13 cellular contexts compared by ENCODE assay signal in the genomic region with DNA sequence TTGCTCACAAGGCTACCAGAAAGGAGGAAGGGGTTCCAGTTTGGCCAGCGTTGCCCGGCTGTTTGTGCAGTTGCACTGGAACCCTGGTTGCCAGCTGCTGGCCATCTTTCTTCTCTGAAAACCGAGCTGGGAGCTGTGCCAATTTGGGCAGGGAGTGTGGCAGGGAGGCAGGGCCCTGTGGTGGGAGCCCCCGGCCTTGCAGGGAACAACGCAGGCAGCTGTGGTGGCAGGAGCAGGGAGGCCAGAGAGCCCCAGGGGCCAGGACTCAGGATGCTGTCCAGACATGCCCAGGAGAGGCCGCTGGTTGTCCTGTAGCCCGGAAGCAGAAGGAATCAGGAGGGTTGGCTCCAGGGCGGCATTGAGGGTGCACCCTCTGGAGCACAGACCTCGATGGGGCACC. TPM values are rescaled to one million over a fixed set of nuclear protein-coding genes. Genes with fewer than 3 reads are reported as not detected.
A peak's percentile ranks its signal among the peaks of the same experiment; 100 is the strongest.
DNase-seq lines count a peak whose midpoint lies in the region; ATAC-seq and TF ChIP-seq lines count a peak whose summit lies in the region.
"Had no signal": no experiment of that assay in that cellular context is flagged by ENCODE, and none has a peak within 500 bp of the region (broad histone marks: within the 10 kb centered on the region; RNA-seq: fewer than 3 reads in every experiment).

No MANE protein-coding gene starts in this region.

- POLR2A ChIA-PET in WTC11 (lab: Charles Lee) = no interaction called here
- POLR2A ChIA-PET in activated CD4-positive, alpha-beta memory T cell treated with anti-CD3 and anti-CD28 coated beads, Interleukin-2, amount 10 ng/mL, durations not matched to agents 7 days and 5 days (lab: Charles Lee) = no interaction called here

- H3K27ac ChIP-seq in dorsolateral prefrontal cortex = peak overlapping the region in 43 of 59 donors; percentile 3 to 79 (median 56)
- H3K27ac ChIP-seq: skin epidermis had no signal

- H3K4me3 Mint-ChIP-seq in osteocyte (ENCODE audit: unreplicated experiment) (no peak overlapping the region), WTC11 (no peak overlapping the region)
- no peak overlapping the region for H3K4me3 Mint-ChIP-seq in activated CD4-positive, alpha-beta memory T cell treated with anti-CD3 and anti-CD28 coated beads, Interleukin-2, amount 10 ng/mL, durations not matched to agents 7 days and 5 days
- H3K4me3 Mint-ChIP-seq: CD4-positive, alpha-beta T cell; natural killer cell had no signal

- DNase-seq in EL (peak; percentile 46), NCI-H446 treated with DMSO at 0.1 percent for 48 hours (lab: John Stamatoyannopoulos, UW) (peak; percentile 12), dorsolateral prefrontal cortex (peak; percentile 19 to 69 (median 63)), osteocyte (ENCODE audit: extremely low spot score, unreplicated experiment) (no peak), WTC11 (ENCODE audit: low spot score) (no peak), left cardiac atrium (no peak)
- DNase-seq in activated CD4-positive, alpha-beta memory T cell treated with anti-CD3 and anti-CD28 coated beads, Interleukin-2, amount 10 ng/mL, durations not matched to agents 7 days and 5 days = no peak
- DNase-seq: CD4-positive, alpha-beta T cell; natural killer cell had no signal

- H3K27me3 ChIP-seq in dorsolateral prefrontal cortex = no peaks in the 10 kb centered on the region

- no peak overlapping the region for H3K4me3 ChIP-seq in dorsolateral prefrontal cortex
- H3K4me3 ChIP-seq: skin epidermis had no signal

- H3K27ac Mint-ChIP-seq in osteocyte (ENCODE audit: unreplicated experiment) (peak overlapping the region; percentile 64), WTC11 (no peak overlapping the region)
- H3K27ac Mint-ChIP-seq in activated CD4-positive, alpha-beta memory T cell treated with anti-CD3 and anti-CD28 coated beads, Interleukin-2, amount 10 ng/mL, durations not matched to agents 7 days and 5 days = no peak overlapping the region
- H3K27ac Mint-ChIP-seq: CD4-positive, alpha-beta T cell had no signal

- TF ChIP-seq CTCF in dorsolateral prefrontal cortex (IDR thresholded peaks at IDR 0.05 in 54 of 56, conservative IDR thresholded peaks at IDR 0.05 in 2 of 56; ENCODE audit: low read depth in 1 of 56, partially characterized antibody in 56 of 56) (peak in 12 of 56 donors; percentile 6 to 32 (median 15)), osteocyte (IDR thresholded peaks at IDR 0.05) (no peak), WTC11 (IDR thresholded peaks at IDR 0.05) (no peak)

- intact Hi-C loops in dorsolateral prefrontal cortex (cut with DNase I) (loop anchor here (5.0 kb wide), 2 partner anchors 42 to 118 kb away; a partner anchor contains a TSS), left cardiac atrium (cut with DNase I) (loop anchor here in 1 of 2 donors (5.0 kb wide), 1 partner anchor 38 kb away; a partner anchor contains a TSS)

- CTCF ChIA-PET in WTC11 (lab: Charles Lee) = interaction anchor here (0.5 to 1.3 kb wide), 3 partner anchors 9 to 310 kb away, joined by 3 read pairs; no protein-coding TSS in a partner anchor
- CTCF ChIA-PET in activated CD4-positive, alpha-beta memory T cell treated with anti-CD3 and anti-CD28 coated beads, Interleukin-2, amount 10 ng/mL, durations not matched to agents 7 days and 5 days (lab: Charles Lee) = no interaction called here

- H3K4me1 Mint-ChIP-seq in osteocyte (ENCODE audit: unreplicated experiment) (peaks cover 42% of the 10 kb centered on the region), WTC11 (peaks cover 35% of the 10 kb centered on the region)
- H3K4me1 Mint-ChIP-seq in activated CD4-positive, alpha-beta memory T cell treated with anti-CD3 and anti-CD28 coated beads, Interleukin-2, amount 10 ng/mL, durations not matched to agents 7 days and 5 days = peaks cover 12% of the 10 kb centered on the region

- H3K9me3 Mint-ChIP-seq in osteocyte (ENCODE audit: unreplicated experiment) (no peaks in the 10 kb centered on the region), WTC11 (no peaks in the 10 kb centered on the region)
- no peaks in the 10 kb centered on the region for H3K9me3 Mint-ChIP-seq in activated CD4-positive, alpha-beta memory T cell treated with anti-CD3 and anti-CD28 coated beads, Interleukin-2, amount 10 ng/mL, durations not matched to agents 7 days and 5 days
- H3K9me3 Mint-ChIP-seq: CD4-positive, alpha-beta T cell; natural killer cell had no signal

- H3K27me3 Mint-ChIP-seq in osteocyte (ENCODE audit: unreplicated experiment) (no peaks in the 10 kb centered on the region), WTC11 (ENCODE audit: low read depth) (no peaks in the 10 kb centered on the region; the same call in 1 of the 2 replicates)
- H3K27me3 Mint-ChIP-seq in activated CD4-positive, alpha-beta memory T cell treated with anti-CD3 and anti-CD28 coated beads, Interleukin-2, amount 10 ng/mL, durations not matched to agents 7 days and 5 days = no peaks in the 10 kb centered on the region
- H3K27me3 Mint-ChIP-seq: CD4-positive, alpha-beta T cell had no signal

- no peak for ATAC-seq in HG03196 (IDR thresholded peaks at IDR 0.05; ENCODE audit: unreplicated experiment)
- no peak for ATAC-seq in WTC11
- no peak for ATAC-seq in left cardiac atrium
- ATAC-seq: natural killer cell had no signal

- H3K36me3 Mint-ChIP-seq in osteocyte (ENCODE audit: unreplicated experiment) (peaks cover 8% of the 10 kb centered on the region), WTC11 (peaks cover 28% of the 10 kb centered on the region)
- peaks cover 8% of the 10 kb centered on the region for H3K36me3 Mint-ChIP-seq in activated CD4-positive, alpha-beta memory T cell treated with anti-CD3 and anti-CD28 coated beads, Interleukin-2, amount 10 ng/mL, durations not matched to agents 7 days and 5 days (ENCODE audit: low read depth)
- H3K36me3 Mint-ChIP-seq: natural killer cell had no signal

TF ChIP-seq in WTC11, 78 proteins besides CTCF, POLR2A, EP300 and RAD21:
- TF ChIP-seq ATF1 (CRISPR knock-in tag; IDR thresholded peaks at IDR 0.05) (no peak), HMGA2 (CRISPR knock-in tag; IDR thresholded peaks at IDR 0.05) (no peak), TP53 (CRISPR knock-in tag; IDR thresholded peaks at IDR 0.05) (no peak), FOXK1 (CRISPR knock-in tag; IDR thresholded peaks at IDR 0.05) (no peak), NFATC4 (CRISPR knock-in tag; IDR thresholded peaks at IDR 0.05) (no peak), SMAD3 (CRISPR knock-in tag; IDR thresholded peaks at IDR 0.05; ENCODE audit: borderline replicate concordance) (no peak), JUN (CRISPR knock-in tag; IDR thresholded peaks at IDR 0.05) (no peak), ZNF263 (CRISPR knock-in tag; IDR thresholded peaks at IDR 0.05; ENCODE audit: low read depth) (no peak), NFE2L1 (CRISPR knock-in tag; IDR thresholded peaks at IDR 0.05) (no peak)
- TF ChIP-seq, protein P1, sequence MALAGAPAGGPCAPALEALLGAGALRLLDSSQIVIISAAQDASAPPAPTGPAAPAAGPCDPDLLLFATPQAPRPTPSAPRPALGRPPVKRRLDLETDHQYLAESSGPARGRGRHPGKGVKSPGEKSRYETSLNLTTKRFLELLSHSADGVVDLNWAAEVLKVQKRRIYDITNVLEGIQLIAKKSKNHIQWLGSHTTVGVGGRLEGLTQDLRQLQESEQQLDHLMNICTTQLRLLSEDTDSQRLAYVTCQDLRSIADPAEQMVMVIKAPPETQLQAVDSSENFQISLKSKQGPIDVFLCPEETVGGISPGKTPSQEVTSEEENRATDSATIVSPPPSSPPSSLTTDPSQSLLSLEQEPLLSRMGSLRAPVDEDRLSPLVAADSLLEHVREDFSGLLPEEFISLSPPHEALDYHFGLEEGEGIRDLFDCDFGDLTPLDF (CRISPR knock-in tag; IDR thresholded peaks at IDR 0.05) = no peak
- TF ChIP-seq, protein P2, sequence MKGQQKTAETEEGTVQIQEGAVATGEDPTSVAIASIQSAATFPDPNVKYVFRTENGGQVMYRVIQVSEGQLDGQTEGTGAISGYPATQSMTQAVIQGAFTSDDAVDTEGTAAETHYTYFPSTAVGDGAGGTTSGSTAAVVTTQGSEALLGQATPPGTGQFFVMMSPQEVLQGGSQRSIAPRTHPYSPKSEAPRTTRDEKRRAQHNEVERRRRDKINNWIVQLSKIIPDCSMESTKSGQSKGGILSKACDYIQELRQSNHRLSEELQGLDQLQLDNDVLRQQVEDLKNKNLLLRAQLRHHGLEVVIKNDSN (CRISPR knock-in tag; IDR thresholded peaks at IDR 0.05) = no peak
TF ChIP-seq in WTC11: peak in this region for 0.

RNA-seq across cellular contexts. Expression of a gene that starts 4.8 kb away (rescaled TPM):
- total RNA-seq in dorsolateral prefrontal cortex (10 to 100 TPM in 119 of 120 experiments, 1 to 10 TPM in 1; 9.5 to 44.0 (median 20.0) TPM), osteocyte (12.4 and 18.6 TPM in 2 replicates), WTC11 (2021) (49.1 to 63.1 TPM (median 52.3 TPM) in 3 replicates), left cardiac atrium (1 to 10 TPM; 6.7 to 6.9 TPM)
- 10 to 100 TPM; 27.2 to 28.9 TPM for total RNA-seq in activated CD4-positive, alpha-beta memory T cell treated with anti-CD3 and anti-CD28 coated beads, Interleukin-2, amount 10 ng/mL, durations not matched to agents 7 days and 5 days

RNA-seq across cellular contexts. Expression of a gene that starts 10.1 kb away (rescaled TPM):
- total RNA-seq in dorsolateral prefrontal cortex (1 to 10 TPM in 5 of 120 experiments, under 1 TPM in 13, not detected in 102; 0.23 to 2.5 (median 0.53) TPM), osteocyte (not detected in 2 replicates), WTC11 (2021) (4.1 to 8.0 TPM (median 4.3 TPM) in 3 replicates), left cardiac atrium (not detected)
- total RNA-seq in activated CD4-positive, alpha-beta memory T cell treated with anti-CD3 and anti-CD28 coated beads, Interleukin-2, amount 10 ng/mL, durations not matched to agents 7 days and 5 days = 1 to 10 TPM in 1 of 2 experiments, under 1 TPM in 1; 0.83 to 2.0 TPM
- total RNA-seq: dermis microvascular lymphatic vessel endothelial cell had no signal

RNA-seq across cellular contexts. Expression of a gene that starts 18.6 kb away (rescaled TPM):
- total RNA-seq in dorsolateral prefrontal cortex (under 1 TPM in 4 of 120 experiments, not detected in 116; 0.14 to 0.16 (median 0.16) TPM), osteocyte (not detected in 2 replicates), WTC11 (2021) (0.07 to 0.09 TPM in 2 of 3 replicates, not detected in the other), left cardiac atrium (not detected)
- total RNA-seq in activated CD4-positive, alpha-beta memory T cell treated with anti-CD3 and anti-CD28 coated beads, Interleukin-2, amount 10 ng/mL, durations not matched to agents 7 days and 5 days = not detected
- total RNA-seq: dermis microvascular lymphatic vessel endothelial cell, natural killer cell, temporal lobe had no signal

RNA-seq across cellular contexts. Expression of a gene that starts 19.3 kb away (rescaled TPM):
- total RNA-seq in dorsolateral prefrontal cortex (1 to 10 TPM in 22 of 120 experiments, under 1 TPM in 21, not detected in 77; 0.36 to 4.6 (median 1.0) TPM), osteocyte (not detected in 2 replicates), WTC11 (2021) (0.44 to 0.50 TPM in 2 of 3 replicates, not detected in the other), left cardiac atrium (1 to 10 TPM; 3.1 to 3.6 TPM)
- 1 to 10 TPM; 1.0 to 2.0 TPM for total RNA-seq in activated CD4-positive, alpha-beta memory T cell treated with anti-CD3 and anti-CD28 coated beads, Interleukin-2, amount 10 ng/mL, durations not matched to agents 7 days and 5 days
- total RNA-seq: CD4-positive, alpha-beta T cell; dermis microvascular lymphatic vessel endothelial cell; temporal lobe had no signal

RNA-seq across cellular contexts. Expression of a gene that starts 25.8 kb away (rescaled TPM):
- total RNA-seq in dorsolateral prefrontal cortex (1 to 10 TPM in 57 of 120 experiments, under 1 TPM in 61, not detected in 2; 0.30 to 2.3 (median 0.98) TPM), osteocyte (0.91 and 1.0 TPM in 2 replicates), WTC11 (2021) (1.2 to 1.8 TPM (median 1.6 TPM) in 3 replicates), left cardiac atrium (not detected)
- under 1 TPM in 1 of 2 experiments, not detected in 1; 0.48 TPM for total RNA-seq in activated CD4-positive, alpha-beta memory T cell treated with anti-CD3 and anti-CD28 coated beads, Interleukin-2, amount 10 ng/mL, durations not matched to agents 7 days and 5 days

Comparison
In these comparisons a context has a peak if more than half of its experiments do, and no peak if none do; other contexts are left out.
1. DNase-seq: peak in EL (single experiment), NCI-H446 treated with DMSO at 0.1 percent for 48 hours (single experiment) and dorsolateral prefrontal cortex (10 of 10); none in osteocyte (single experiment), WTC11 (single experiment), activated CD4-positive, alpha-beta memory T cell treated with anti-CD3 and anti-CD28 coated beads, Interleukin-2, amount 10 ng/mL, durations not matched to agents 7 days and 5 days (single experiment) and left cardiac atrium (single experiment).